ENCODE assay signal across 19 cellular contexts in genomic region chr20:64234291-64234791, GRCh38. TPM values are rescaled to one million over a fixed set of nuclear protein-coding genes. Genes with fewer than 3 reads are reported as not detected.
A peak's percentile ranks its signal among the peaks of the same experiment; 100 is the strongest.
DNase-seq lines count a peak whose midpoint lies in the region; ATAC-seq, FAIRE-seq and TF ChIP-seq lines count a peak whose summit lies in the region.
"Had no signal": no experiment of that assay in that cellular context is flagged by ENCODE, and none has a peak within 500 bp of the region (broad histone marks: within the 10 kb centered on the region; RNA-seq: fewer than 3 reads in every experiment).

No MANE protein-coding gene starts in this region.

- H3K4me1 ChIP-seq in HepG2 (ENCODE audit: insufficient read depth, low read length) (peaks cover 63% of the 10 kb centered on the region), spleen (peaks cover 0 to 10% (median 0%) of the 10 kb centered on the region in 6 donors), HAP-1 (no peaks in the 10 kb centered on the region)

- no peaks in the 10 kb centered on the region for H3K79me2 ChIP-seq in HepG2 (ENCODE audit: insufficient read depth, low read length)

- H3K4me2 ChIP-seq in HepG2 (ENCODE audit: low read depth, low read length) = peak overlapping the region; percentile 25
- H3K4me2 ChIP-seq: PC-9 had no signal

- in situ Hi-C loops in HepG2 (cut with HindIII; ENCODE audit: extremely low pct_ligation_motif_present, low pct_unique_long_range_greater_than_20kb) = no loop called here
- in situ Hi-C loops in HAP-1 (cut with MboI; ENCODE audit: low sequenced_read_pairs) = no loop called here

- no peak for ATAC-seq in Right ventricle myocardium superior (ENCODE audit: poor library complexity)
- ATAC-seq in HepG2 = peak; percentile 42
- ATAC-seq in GM18502 (IDR thresholded peaks at IDR 0.05; ENCODE audit: poor library complexity, unreplicated experiment) = no peak

- no TSS peak for BruUV-seq in HepG2 (replicated peaks; lab: Mats Ljungman, UMichigan)

- no peak overlapping the region for H3K4me3 ChIP-seq in HepG2 (replicated peaks in 1 of 3; ENCODE audit: insufficient read depth in 1 of 3, low read depth in 2 of 3, low read length in 3 of 3)
- H3K4me3 ChIP-seq in spleen = no peak overlapping the region
- no peak overlapping the region for H3K4me3 ChIP-seq in HAP-1
- H3K4me3 ChIP-seq: PC-9 had no signal

- 4% methylated on average over 11 of the region's 11 CpGs for whole genome bisulfite sequencing in HepG2 (ENCODE audit: low lambda C conversion rate)
- WGBS in spleen, 5 donors = 72 to 87% (median 81%) methylated on average over 7 to 11 of the region's 11 CpGs

- CTCF ChIA-PET in HepG2 (lab: Yijun Ruan, JAX; ENCODE audit: low intra/inter-chr PET ratio, low total read pairs) = no interaction called here

- no peak overlapping the region for H3K9ac ChIP-seq in HepG2 (ENCODE audit: insufficient read depth, low read depth, low read length)

- H3K36me3 ChIP-seq in HepG2 (replicated peaks in 1 of 2; ENCODE audit: control insufficient read depth in 1 of 2, insufficient read depth in 2 of 2, low read length in 2 of 2) = no peaks in the 10 kb centered on the region
- no peaks in the 10 kb centered on the region for H3K36me3 ChIP-seq in spleen
- no peaks in the 10 kb centered on the region for H3K36me3 ChIP-seq in HAP-1 (replicated peaks)

- TF ChIP-seq CTCF in VCaP (conservative IDR thresholded peaks at IDR 0.05) (no peak), HepG2 (CRISPR knock-in tag; IDR thresholded peaks at IDR 0.05) (peak; percentile 44), spleen (IDR thresholded peaks at IDR 0.05 in 8 of 11, conservative IDR thresholded peaks at IDR 0.05 in 3 of 11) (no peak)

- peak; percentile 26 for DNase-seq in Right ventricle myocardium superior
- DNase-seq in HepG2 (ENCODE audit: low spot score) = no peak
- peak; percentile 54 for DNase-seq in spleen
- DNase-seq in HAP-1 (ENCODE audit: low spot score in 2 of 2) = no peak
- DNase-seq in NOMO-1 treated with DMSO at 0.1 percent for 48 hours (lab: John Stamatoyannopoulos, UW; ENCODE audit: unreplicated experiment) = no peak
- DNase-seq: ACHN; CD4-positive, alpha-beta T cell; DND-41; HFFc6; KG1; NCI-H1436; NCI-H2171 treated with DMSO at 0.1 percent for 48 hours; NCI-H510A; NCI-H774; PC-9 had no signal

- TF ChIP-seq RAD21 in HepG2 (CRISPR knock-in tag; IDR thresholded peaks at IDR 0.05) = no peak

- intact Hi-C loops in Right ventricle myocardium superior (cut with DNase I) (no loop called here), HepG2 (cut with micrococcal nuclease; ENCODE audit: unreplicated experiment) (no loop called here), spleen (cut with DNase I; ENCODE audit: low total_unique reads) (no loop called here)

- POLR2A ChIA-PET in HepG2 (lab: Yijun Ruan, JAX) = interaction anchor here (0.7 to 2.4 kb wide), 5 partner anchors 8 to 22 kb away, joined by 3 to 16 read pairs (median 6); partner anchors contain the start of gene PCMTD2

- TF ChIP-seq POLR2A in HepG2 (IDR thresholded peaks at IDR 0.05; ENCODE audit: insufficient read depth in 1 of 2, low read depth in 2 of 2, low read length in 2 of 2) (no peak), spleen (IDR thresholded peaks at IDR 0.05) (no peak)

- no peak for FAIRE-seq in HepG2 (lab: Jason Lieb, UNC)
- FAIRE-seq: G401.6, H1 had no signal

- H4K20me1 ChIP-seq in HepG2 (ENCODE audit: insufficient read depth, low read length) = no peaks in the 10 kb centered on the region

- H2AFZ ChIP-seq in HepG2 (ENCODE audit: low read length) = no peak overlapping the region
- H2AFZ ChIP-seq: PC-9 had no signal

- H3K27me3 ChIP-seq in HepG2 (ENCODE audit: control insufficient read depth in 1 of 2, insufficient read depth in 2 of 2, low read length in 2 of 2) = peaks cover 0 to 15% of the 10 kb centered on the region in 2 experiments; a peak in 3 of 5 replicates
- H3K27me3 ChIP-seq in spleen (replicated peaks in 1 of 7) = no peaks in the 10 kb centered on the region
- H3K27me3 ChIP-seq in HAP-1 (ENCODE audit: low read depth) = no peaks in the 10 kb centered on the region

- H3K27ac ChIP-seq in VCaP (peak overlapping the region; percentile 31; the same call in 1 of the 2 replicates), HepG2 (ENCODE audit: extremely low read length, insufficient read depth, low read length) (peak overlapping the region; percentile 20), spleen (no peak overlapping the region)
- H3K27ac ChIP-seq: PC-9 had no signal

- H3K9me3 ChIP-seq in HepG2 (ENCODE audit: low read length) (no peaks in the 10 kb centered on the region), spleen (no peaks in the 10 kb centered on the region), HAP-1 (no peaks in the 10 kb centered on the region)

- TF ChIP-seq EP300 in HepG2 (IDR thresholded peaks at IDR 0.05; ENCODE audit: low read depth in 2 of 2, low read length in 2 of 2) = 0 out of 4 replicates have a peak, but pooled peaks of 1 of the 2 experiments have one; percentile 15
- TF ChIP-seq EP300 in HepG2 (CRISPR knock-in tag; IDR thresholded peaks at IDR 0.05; ENCODE audit: borderline replicate concordance) = no peak

TF ChIP-seq in HepG2, 621 proteins besides CTCF, POLR2A, EP300 and RAD21 (continues in another document):
- peak; percentile 93 for TF ChIP-seq ZNF296 (CRISPR knock-in tag; conservative IDR thresholded peaks at IDR 0.05)
- no peak for TF ChIP-seq MED13 (CRISPR knock-in tag; IDR thresholded peaks at IDR 0.05)
- TF ChIP-seq ZBTB7A (CRISPR knock-in tag; IDR thresholded peaks at IDR 0.05) = peak; percentile 98
- TF ChIP-seq ZMYM3 (CRISPR knock-in tag; IDR thresholded peaks at IDR 0.05) = 0 out of 2 replicates have a peak, but pooled peaks have one; percentile 37
- TF ChIP-seq ZFX (CRISPR knock-in tag; IDR thresholded peaks at IDR 0.05; ENCODE audit: low read depth) = 0 out of 2 replicates have a peak, but pooled peaks have one; percentile 17
- no peak for TF ChIP-seq ZFP36 (IDR thresholded peaks at IDR 0.05; ENCODE audit: borderline replicate concordance, low read depth, low read length, partially characterized antibody)
- no peak for TF ChIP-seq HOXA7 (CRISPR knock-in tag; IDR thresholded peaks at IDR 0.05)
- TF ChIP-seq CREB3 (CRISPR knock-in tag; IDR thresholded peaks at IDR 0.05) = no peak
- TF ChIP-seq ESRRA (CRISPR knock-in tag; IDR thresholded peaks at IDR 0.05; ENCODE audit: low read depth) = peak; percentile 97
- no peak for TF ChIP-seq IKZF1 (IDR thresholded peaks at IDR 0.05)

RNA-seq across cellular contexts. Expression of gene PCMTD2, which starts 21.2 kb away (rescaled TPM):
- total RNA-seq in Right ventricle myocardium superior (81.9 TPM), HepG2 (2016; rRNA removed; fragmentation: Illumina TruSeq; extraction: Trizol) (47.0 and 50.5 TPM in 2 replicates), spleen (100 to 1,000 TPM in 1 of 7 donors, 10 to 100 TPM in 6; 55.4 to 104 (median 78.1) TPM)
- 5.3 and 6.4 TPM in 2 replicates for total RNA-seq in HepG2 (2016; cell fraction: cytosol; rRNA removed; fragmentation: Illumina TruSeq; extraction: Trizol; ENCODE audit: low read depth)
- 44.0 and 57.6 TPM in 2 replicates for total RNA-seq in HepG2 (2016; cell fraction: insoluble cytoplasmic fraction; rRNA removed; fragmentation: Illumina TruSeq; extraction: Trizol)
- total RNA-seq in HepG2 (2016; cell fraction: membrane; rRNA removed; fragmentation: Illumina TruSeq; extraction: Trizol) = 23.6 and 27.0 TPM in 2 replicates
- 52.1 and 60.5 TPM in 2 replicates for total RNA-seq in HepG2 (2016; cell fraction: nucleus; rRNA removed; fragmentation: Illumina TruSeq; extraction: Trizol)
- polyA plus RNA-seq in HepG2 (2011; rRNA removed) (66.3 and 76.9 TPM in 2 replicates), spleen (10 to 100 TPM; 36.0 to 38.5 (median 37.3) TPM)
- 40.5 and 52.8 TPM in 2 replicates for polyA plus RNA-seq in HepG2 (2011; cell fraction: cytosol; rRNA removed)
- 117 and 148 TPM in 2 replicates for polyA plus RNA-seq in HepG2 (2011; cell fraction: nucleus; rRNA removed)
- 58.6 and 62.1 TPM in 2 replicates for polyA plus RNA-seq in HepG2 (2012)
- polyA plus RNA-seq in HepG2 (2016; cell fraction: cytosol; fragmentation: Illumina TruSeq; extraction: Trizol; ENCODE audit: low read depth) = 1.5 and 2.4 TPM in 2 replicates
- 41.2 and 44.9 TPM in 2 replicates for polyA plus RNA-seq in HepG2 (2016; cell fraction: insoluble cytoplasmic fraction; fragmentation: Illumina TruSeq; extraction: Trizol; ENCODE audit: low read depth)
- polyA plus RNA-seq in HepG2 (2016; cell fraction: membrane; fragmentation: Illumina TruSeq; extraction: Trizol; ENCODE audit: low read depth) = 10.2 and 12.5 TPM in 2 replicates
- 134 and 146 TPM in 2 replicates for polyA plus RNA-seq in HepG2 (2016; cell fraction: nucleus; fragmentation: Illumina TruSeq; extraction: Trizol; ENCODE audit: insufficient read depth, low read depth)
- polyA minus RNA-seq in HepG2 (2011; rRNA and poly(A)+ RNA removed; ENCODE audit: low replicate concordance) = 20.0 and 41.6 TPM in 2 replicates
- polyA minus RNA-seq in HepG2 (2011; cell fraction: cytosol; rRNA and poly(A)+ RNA removed) = 36.8 and 46.1 TPM in 2 replicates
- 78.9 and 107 TPM in 2 replicates for polyA minus RNA-seq in HepG2 (2011; cell fraction: nucleus; rRNA and poly(A)+ RNA removed)

Comparison
In these comparisons a context has a peak if more than half of its experiments do, and no peak if none do; other contexts are left out.
1. H3K27ac ChIP-seq: peak in VCaP (single experiment) and HepG2 (single experiment); none in spleen (0 of 8).
2. DNase-seq: peak in Right ventricle myocardium superior (single experiment) and spleen (single experiment); none in HepG2 (single experiment), HAP-1 (0 of 2) and NOMO-1 treated with DMSO at 0.1 percent for 48 hours (single experiment).